In the genomic region with DNA sequence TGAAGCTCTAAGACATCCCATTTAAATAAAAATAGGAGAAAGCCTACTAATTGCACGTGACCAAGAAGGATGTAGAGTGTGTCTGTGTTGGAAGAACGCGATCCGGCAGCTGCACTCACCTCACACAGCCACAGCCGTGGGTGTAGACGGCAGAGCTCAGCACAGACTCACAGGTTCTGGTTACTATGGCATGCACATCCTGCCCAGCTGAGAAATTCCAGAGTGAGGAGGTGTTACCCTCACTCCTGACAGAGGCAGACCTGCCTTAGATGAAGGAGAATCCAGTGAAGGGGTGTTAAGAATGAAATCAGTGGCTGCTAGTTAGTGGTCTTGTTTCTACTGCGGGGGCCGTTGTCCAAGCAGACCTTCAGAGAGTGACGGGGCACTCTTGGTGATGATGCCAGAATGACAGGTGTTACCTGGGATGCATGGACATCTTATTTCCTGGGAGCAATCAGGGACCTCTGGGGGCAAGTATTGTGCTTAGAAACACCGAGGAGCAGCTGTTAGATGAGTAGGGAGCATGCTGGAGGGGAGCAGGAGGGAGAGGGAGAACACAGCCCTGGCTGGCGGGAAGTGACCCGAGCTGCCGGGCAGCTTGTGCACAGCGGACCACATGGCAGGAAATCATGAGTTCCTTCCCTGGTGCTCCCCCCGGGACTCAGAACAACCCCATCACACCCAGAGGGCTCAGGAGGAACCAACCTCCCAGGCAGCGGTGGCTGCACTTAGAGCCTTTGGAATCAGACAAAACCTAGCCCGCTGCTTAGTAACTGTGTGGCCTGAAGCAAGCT, we compare ENCODE assay signal across 13 cellular contexts. TPM values are rescaled to one million over a fixed set of nuclear protein-coding genes. Genes with fewer than 3 reads are reported as not detected.
DNase-seq lines count a peak whose midpoint lies in the region; ATAC-seq and TF ChIP-seq lines count a peak whose summit lies in the region.
"Had no signal": no experiment of that assay in that cellular context is flagged by ENCODE, and none has a peak within 500 bp of the region (broad histone marks: within the 10 kb centered on the region; RNA-seq: fewer than 3 reads in every experiment).

No MANE protein-coding gene starts in this region.

- H3K27me3 Mint-ChIP-seq in endodermal cell (ENCODE audit: insufficient read depth), result peaks cover 65% of the 10 kb centered on the region

- H2BK120ac ChIP-seq in IMR-90 (ENCODE audit: low read depth, low read length), result no peak overlapping the region; the same call in 1 of the 2 replicates

- H3K36me3 ChIP-seq in IMR-90 (ENCODE audit: control insufficient read depth, insufficient read depth, low read length) (no peaks in the 10 kb centered on the region), endodermal cell (ENCODE audit: control insufficient read depth, insufficient read depth, low read length) (no peaks in the 10 kb centered on the region), mucosa of descending colon (ENCODE audit: low read depth) (no peaks in the 10 kb centered on the region)

- no peak overlapping the region; the same call in 1 of the 2 replicates for H2BK20ac ChIP-seq in IMR-90 (ENCODE audit: low read depth, low read length)

- peaks cover 2% of the 10 kb centered on the region for H3K9me3 Mint-ChIP-seq in endodermal cell

- intact Hi-C loops in IMR-90 (cut with micrococcal nuclease), result no loop called here
- intact Hi-C loops in mucosa of descending colon (cut with DNase I, micrococcal nuclease), result no loop called here

- no peak overlapping the region for H3K56ac ChIP-seq in IMR-90 (ENCODE audit: extremely low read depth, insufficient read depth, low read length)

- H3K36me3 Mint-ChIP-seq in endodermal cell (ENCODE audit: low read depth), result no peaks in the 10 kb centered on the region

- no peak overlapping the region for H3K18ac ChIP-seq in IMR-90 (ENCODE audit: low read depth, low read length)

- H2BK5ac ChIP-seq in IMR-90 (ENCODE audit: low read depth, low read length, poor library complexity, severe bottlenecking), result no peak overlapping the region

- H3K9me3 ChIP-seq in IMR-90 (ENCODE audit: control insufficient read depth, insufficient read depth, low read length) (no peaks in the 10 kb centered on the region), endodermal cell (ENCODE audit: control insufficient read depth, low read length) (no peaks in the 10 kb centered on the region), mucosa of descending colon (no peaks in the 10 kb centered on the region)

- peak overlapping the region; percentile 74 for H2AK9ac ChIP-seq in IMR-90 (replicated peaks; ENCODE audit: low read depth, low read length, poor library complexity)

- H4K5ac ChIP-seq in IMR-90 (ENCODE audit: low read depth, low read length), result no peak overlapping the region

- H4K20me1 ChIP-seq in IMR-90 (ENCODE audit: insufficient read depth, low read length), result no peaks in the 10 kb centered on the region

- peak overlapping the region; percentile 62 for H3K4me3 Mint-ChIP-seq in endodermal cell

- H3K27me3 ChIP-seq in IMR-90 (ENCODE audit: control insufficient read depth, insufficient read depth, low read length) (no peaks in the 10 kb centered on the region), endodermal cell (ENCODE audit: control insufficient read depth, insufficient read depth, low read length, poor library complexity, severe bottlenecking) (peaks cover 95% of the 10 kb centered on the region)

- H3K4ac ChIP-seq in IMR-90 (ENCODE audit: low read depth, low read length), result no peak overlapping the region

- dilution Hi-C loops in IMR-90 (cut with HindIII; ENCODE audit: low sequenced_read_pairs, unreplicated experiment), result no loop called here

- peaks cover 31% of the 10 kb centered on the region for H3K4me1 Mint-ChIP-seq in endodermal cell

- H3K14ac ChIP-seq in IMR-90 (replicated peaks; ENCODE audit: low read depth, low read length), result no peak overlapping the region

- TF ChIP-seq CTCF in IMR-90 (conservative IDR thresholded peaks at IDR 0.05; ENCODE audit: low read depth, low read length), result no peak
- no peak for TF ChIP-seq CTCF in endodermal cell (conservative IDR thresholded peaks at IDR 0.05)
- no peak for TF ChIP-seq CTCF in mucosa of descending colon (IDR thresholded peaks at IDR 0.05)

- no peak overlapping the region for H4K8ac ChIP-seq in IMR-90 (ENCODE audit: low read depth in 2 of 2, low read length in 2 of 2)

- peaks cover 11% of the 10 kb centered on the region for H3K4me1 ChIP-seq in IMR-90 (ENCODE audit: control insufficient read depth, insufficient read depth, low read length)
- peaks cover 13% of the 10 kb centered on the region for H3K4me1 ChIP-seq in endodermal cell (ENCODE audit: control insufficient read depth, insufficient read depth, low read length)
- H3K4me1 ChIP-seq in mucosa of descending colon (ENCODE audit: low read depth), result no peaks in the 10 kb centered on the region

- WGBS in IMR-90 (ENCODE audit: extremely low coverage in 2 of 2, insufficient read length in 1 of 2), 2 experiments, result 80% methylated on average over 2 of the region's 17 CpGs; no CpG with 5 or more reads in 1 of the 2 experiments
- 13 to 17% methylated on average over 11 to 17 of the region's 17 CpGs for WGBS in endodermal cell (ENCODE audit: insufficient coverage in 1 of 2, insufficient read length in 1 of 2), 2 experiments

- no peak overlapping the region for H2BK15ac ChIP-seq in IMR-90 (ENCODE audit: low read depth, low read length)

- no peak for TF ChIP-seq RAD21 in IMR-90 (IDR thresholded peaks at IDR 0.05; ENCODE audit: low read length)

- H3K23ac ChIP-seq in IMR-90 (ENCODE audit: low read depth, low read length), result no peak overlapping the region

- peak overlapping the region; percentile 69 for H2AFZ ChIP-seq in IMR-90 (replicated peaks; ENCODE audit: low read length, poor library complexity)

- CTCF ChIA-PET in IMR-90 (lab: Yijun Ruan, JAX), result interaction anchor here (0.6 to 1.5 kb wide), 6 partner anchors 12 to 1002 kb away, joined by 3 to 4 read pairs (median 3); a partner anchor contains a TSS

- H3K4me2 ChIP-seq in IMR-90 (ENCODE audit: low read depth, low read length), result no peak overlapping the region

- BruUV-seq in IMR-90 (replicated peaks; lab: Mats Ljungman, UMichigan), result no TSS peak

- no peak overlapping the region for H3K9ac ChIP-seq in IMR-90 (ENCODE audit: low read depth, low read length)
- H3K9ac ChIP-seq in endodermal cell (ENCODE audit: extremely low read depth, low read length, poor library complexity, severe bottlenecking), result no peak overlapping the region

- H3K9me1 ChIP-seq in IMR-90 (ENCODE audit: insufficient read depth, low read length), result peaks cover 3% of the 10 kb centered on the region; the same call in 1 of the 2 replicates

- POLR2A ChIA-PET in IMR-90 (lab: Charles Lee; ENCODE audit: unreplicated experiment), result no interaction called here

- peak; percentile 52 for DNase-seq in A172 (ENCODE audit: low spot score)
- peak; percentile 59 for DNase-seq in IMR-90
- peak; percentile 86 for DNase-seq in endodermal cell
- DNase-seq in mucosa of descending colon, result peak; percentile 33 to 58 (median 38)
- DNase-seq in T-helper 1 cell, result no peak
- no peak for DNase-seq in AML-193 (lab: John Stamatoyannopoulos, UW)
- DNase-seq in DMS79 (lab: John Stamatoyannopoulos, UW), result no peak
- DNase-seq: activated CD8-positive, alpha-beta memory T cell treated with anti-CD3 and anti-CD28 coated beads, Interleukin-2, amount 50 U/mL, for 48 hours; dermis blood vessel endothelial cell; KG1 had no signal

- 0 out of 2 replicates have a peak overlapping the region, but pooled peaks have one; percentile 3 for H4K91ac ChIP-seq in IMR-90 (ENCODE audit: insufficient read depth, low read depth, low read length)

- H3K27ac Mint-ChIP-seq in endodermal cell, result no peak overlapping the region

- no peak overlapping the region for H3K4me3 ChIP-seq in IMR-90 (ENCODE audit: insufficient read depth, low read depth, low read length)
- no peak overlapping the region for H3K4me3 ChIP-seq in endodermal cell (ENCODE audit: low read length)
- H3K4me3 ChIP-seq in mucosa of descending colon, result no peak overlapping the region
- H3K4me3 ChIP-seq: lung had no signal

- H2AK5ac ChIP-seq in IMR-90 (ENCODE audit: low read depth, low read length), result peak overlapping the region; percentile 23; the same call in 1 of the 2 replicates

- TF ChIP-seq POLR2A in IMR-90 (IDR thresholded peaks at IDR 0.05; ENCODE audit: low read depth, low read length), result no peak

- H3K79me1 ChIP-seq in IMR-90 (ENCODE audit: low read depth in 1 of 2, low read length in 2 of 2), result no peaks in the 10 kb centered on the region

- ATAC-seq in IMR-90 (ENCODE audit: low read depth), result no peak; the same call in 1 of the 2 replicates
- no peak for ATAC-seq in mucosa of descending colon
- ATAC-seq in GM19035 (IDR thresholded peaks at IDR 0.05; ENCODE audit: unreplicated experiment), result no peak

- no peak overlapping the region for H3K27ac ChIP-seq in IMR-90 (ENCODE audit: insufficient read depth, low read length)
- no peak overlapping the region for H3K27ac ChIP-seq in endodermal cell (ENCODE audit: low read depth, low read length)

- in situ Hi-C loops in IMR-90 (cut with MboI; ENCODE audit: low sequenced_read_pairs), result no loop called here

TF ChIP-seq in IMR-90, 13 proteins besides CTCF, POLR2A, EP300 and RAD21 (continues in another document):
- no peak for TF ChIP-seq BHLHE40 (IDR thresholded peaks at IDR 0.05; ENCODE audit: low read depth, low read length)

RNA-seq across cellular contexts. Expression of a gene that starts 12.3 kb away (rescaled TPM):
- total RNA-seq in A172 (2014; rRNA removed; shearing (Covaris generic)), result 0.21 and 0.46 TPM in 2 replicates
- total RNA-seq in IMR-90 (2012; rRNA removed), result 0.18 TPM in 1 of 2 replicates, not detected in the other
- 0.07 TPM in 2 replicates for polyA plus RNA-seq in IMR-90 (2012; rRNA removed)
- polyA plus RNA-seq in IMR-90 (2012; cell fraction: cytosol; rRNA removed), result 0.09 and 0.11 TPM in 2 replicates
- 0.05 and 0.06 TPM in 2 replicates for polyA plus RNA-seq in IMR-90 (2012; cell fraction: nucleus; rRNA removed; ENCODE audit: low replicate concordance)
- 1 to 10 TPM in 1 of 2 donors, under 1 TPM in 1; 0.60 to 1.1 TPM for total RNA-seq in endodermal cell
- polyA plus RNA-seq in endodermal cell (2013, experiment 1 of 2), result 0.64 TPM
- 1.2 TPM for polyA plus RNA-seq in endodermal cell (2013, experiment 2 of 2)
- total RNA-seq in mucosa of descending colon, result 1 to 10 TPM in 1 of 3 donors, under 1 TPM in 2; 0.14 to 3.9 (median 0.48) TPM
- total RNA-seq: dermis blood vessel endothelial cell had no signal
- polyA plus RNA-seq: AG04450 had no signal

RNA-seq across cellular contexts. Expression of a gene that starts 36.3 kb away (rescaled TPM):
- not detected in 2 replicates for total RNA-seq in A172 (2014; rRNA removed; shearing (Covaris generic))
- total RNA-seq in IMR-90 (2012; rRNA removed), result not detected in 2 replicates
- not detected in 2 replicates for polyA plus RNA-seq in IMR-90 (2012; rRNA removed)
- not detected in 2 replicates for polyA plus RNA-seq in IMR-90 (2012; cell fraction: cytosol; rRNA removed)
- 0.17 TPM in 1 of 2 replicates, not detected in the other for polyA plus RNA-seq in IMR-90 (2012; cell fraction: nucleus; rRNA removed; ENCODE audit: low replicate concordance)
- not detected for total RNA-seq in endodermal cell
- polyA plus RNA-seq in endodermal cell (2013, experiment 1 of 2), result 0.36 TPM
- polyA plus RNA-seq in endodermal cell (2013, experiment 2 of 2), result not detected
- total RNA-seq in mucosa of descending colon, result not detected
- polyA plus RNA-seq: AG04450 had no signal

RNA-seq across cellular contexts. Expression of a gene that starts 39.2 kb away (rescaled TPM):
- total RNA-seq in A172 (2014; rRNA removed; shearing (Covaris generic)), result not detected in 2 replicates
- total RNA-seq in IMR-90 (2012; rRNA removed) (not detected in 2 replicates), endodermal cell (not detected), mucosa of descending colon (under 1 TPM; 0.25 to 0.55 (median 0.36) TPM)
- not detected in 2 replicates for polyA plus RNA-seq in IMR-90 (2012; rRNA removed)
- polyA plus RNA-seq in IMR-90 (2012; cell fraction: cytosol; rRNA removed), result not detected in 2 replicates
- 0.12 and 0.13 TPM in 2 replicates for polyA plus RNA-seq in IMR-90 (2012; cell fraction: nucleus; rRNA removed; ENCODE audit: low replicate concordance)
- not detected for polyA plus RNA-seq in endodermal cell (2013, experiment 1 of 2)
- 0.12 TPM for polyA plus RNA-seq in endodermal cell (2013, experiment 2 of 2)
- total RNA-seq: dermis blood vessel endothelial cell had no signal
- polyA plus RNA-seq: AG04450 had no signal

Comparison
In these comparisons a context has a peak if more than half of its experiments do, and no peak if none do; other contexts are left out.
1. DNase-seq: peak in A172 (single experiment), IMR-90 (single experiment), endodermal cell (single experiment) and mucosa of descending colon (3 of 3); none in T-helper 1 cell (0 of 5), AML-193 (0 of 2) and DMS79 (single experiment).